In genomic region chr19:18292460-18292809, GRCh38 we compare ENCODE assay signal across 8 cellular contexts. TPM values are rescaled to one million over a fixed set of nuclear protein-coding genes. Genes with fewer than 3 reads are reported as not detected.
DNase-seq lines count a peak whose midpoint lies in the region; ATAC-seq, FAIRE-seq and TF ChIP-seq lines count a peak whose summit lies in the region.

No MANE protein-coding gene starts in this region.

- peaks cover 27% of the 10 kb centered on the region for H3K23me2 ChIP-seq in H1 (ENCODE audit: low read depth, low read length)

- peak overlapping the region; percentile 66; the same call in 1 of the 2 replicates for H2BK20ac ChIP-seq in H1 (ENCODE audit: low read length)

- H3K27me3 ChIP-seq in PC-3 (ENCODE audit: low read length) (no peaks in the 10 kb centered on the region), H1 (replicated peaks in 1 of 4; ENCODE audit: control insufficient read depth in 3 of 4, extremely low read depth in 1 of 4, insufficient read depth in 3 of 4, low read length in 3 of 4) (no peaks in the 10 kb centered on the region), neuron (ENCODE audit: insufficient read depth, low read length) (no peaks in the 10 kb centered on the region)

- H3K4me1 ChIP-seq in PC-3 (ENCODE audit: insufficient read depth, low read length) (peaks cover 17% of the 10 kb centered on the region), H1 (replicated peaks in 1 of 4; ENCODE audit: control insufficient read depth in 3 of 4, insufficient read depth in 4 of 4, low read length in 3 of 4) (peaks cover 4 to 33% (median 26%) of the 10 kb centered on the region in 4 experiments), neuron (ENCODE audit: insufficient read depth, low read length) (peaks cover 33% of the 10 kb centered on the region)

- BruUV-seq in PC-3 (replicated peaks; lab: Mats Ljungman, UMichigan) = TSS peak; percentile 61

- peak overlapping the region; percentile 82 for H2AFZ ChIP-seq in PC-3 (ENCODE audit: low read length)
- H2AFZ ChIP-seq in H1 (ENCODE audit: low read length) = 0 out of 2 replicates have a peak overlapping the region, but pooled peaks have one; percentile 3
- peak overlapping the region; percentile 64 for H2AFZ ChIP-seq in neuron (ENCODE audit: low read depth, low read length)

- TF ChIP-seq CTCF in PC-3 (conservative IDR thresholded peaks at IDR 0.05; ENCODE audit: low read depth, low read length) = no peak
- no peak for TF ChIP-seq CTCF in H1 (IDR thresholded peaks at IDR 0.05; ENCODE audit: control extremely low read depth in 1 of 3, insufficient read depth in 1 of 3, low read depth in 1 of 3, low read length in 3 of 3)

- H4K5ac ChIP-seq in H1 (ENCODE audit: insufficient read length, low read depth, low read length) = peak overlapping the region; percentile 46

- no peak; the same call in 1 of the 2 replicates for ATAC-seq in PC-3
- ATAC-seq in GM18861 (IDR thresholded peaks at IDR 0.05; ENCODE audit: unreplicated experiment) = no peak

- peak overlapping the region; percentile 70 for H3K4me3 ChIP-seq in PC-3 (ENCODE audit: low read length)
- peak overlapping the region; percentile 55 to 75 (median 66) for H3K4me3 ChIP-seq in H1 (ENCODE audit: extremely low read depth in 1 of 4, insufficient read depth in 2 of 4, low read depth in 3 of 4, low read length in 4 of 4)
- H3K4me3 ChIP-seq in neuron (ENCODE audit: low read length) = peak overlapping the region; percentile 60

- no peak overlapping the region for H2AK5ac ChIP-seq in H1 (ENCODE audit: low read depth, low read length)

- peak overlapping the region; percentile 98 for H4K91ac ChIP-seq in H1 (replicated peaks; ENCODE audit: insufficient read length, low read length)

- TF ChIP-seq RAD21 in H1 (IDR thresholded peaks at IDR 0.05 in 1 of 2, conservative IDR thresholded peaks at IDR 0.05 in 1 of 2; ENCODE audit: low read depth in 2 of 2, low read length in 2 of 2) = no peak

- peak overlapping the region; percentile 65; the same call in 1 of the 2 replicates for H2BK15ac ChIP-seq in H1 (ENCODE audit: low read length)

- no peak for TF ChIP-seq EP300 in H1 (IDR thresholded peaks at IDR 0.05; ENCODE audit: borderline replicate concordance in 1 of 2, low read depth in 2 of 2, low read length in 2 of 2)

- peak overlapping the region; percentile 63; the same call in 1 of the 2 replicates for H2BK12ac ChIP-seq in H1 (ENCODE audit: low read depth, low read length)

- H3K4me2 ChIP-seq in PC-3 (ENCODE audit: low read length) = peak overlapping the region; percentile 89
- peak overlapping the region; percentile 75 to 84 for H3K4me2 ChIP-seq in H1 (ENCODE audit: insufficient read depth in 1 of 2, low read depth in 2 of 2, low read length in 2 of 2)

- H3K36me3 ChIP-seq in PC-3 (ENCODE audit: low read depth, low read length) = no peaks in the 10 kb centered on the region
- no peaks in the 10 kb centered on the region; a peak in 1 of 8 replicates for H3K36me3 ChIP-seq in H1 (ENCODE audit: control insufficient read depth in 2 of 4, insufficient read depth in 4 of 4, low read length in 3 of 4)
- H3K36me3 ChIP-seq in neuron (ENCODE audit: insufficient read depth, low read length) = no peaks in the 10 kb centered on the region

- H3K9ac ChIP-seq in PC-3 (ENCODE audit: low read length) (peak overlapping the region; percentile 66), H1 (replicated peaks in 1 of 4; ENCODE audit: extremely low read depth in 1 of 4, low read depth in 3 of 4, low read length in 3 of 4) (peak overlapping the region in 3 of 4 experiments; percentile 49 to 65 (median 62); a peak in 5 of 7 replicates)

- no peak for TF ChIP-seq POLR2A in H1 (IDR thresholded peaks at IDR 0.05; ENCODE audit: control extremely low read depth in 1 of 2, low read depth in 2 of 2, low read length in 2 of 2)

- no peaks in the 10 kb centered on the region for H3K79me2 ChIP-seq in PC-3 (ENCODE audit: low read length)
- no peaks in the 10 kb centered on the region for H3K79me2 ChIP-seq in H1 (ENCODE audit: control insufficient read depth in 1 of 2, insufficient read depth in 2 of 2, low read length in 2 of 2)

- CTCF ChIA-PET in PC-3 (lab: Charles Lee) = interaction anchor here (1.1 to 1.2 kb wide), 2 partner anchors 13 to 36 kb away, joined by 3 to 10 read pairs; no protein-coding TSS in a partner anchor
- CTCF ChIA-PET in H1 (lab: Charles Lee; ENCODE audit: partially characterized antibody) = interaction anchor here (0.6 to 3.5 kb wide), 11 partner anchors 10 to 118 kb away, joined by 3 to 52 read pairs (median 4); partner anchors contain the start of genes IQCN and JUND

- H2BK5ac ChIP-seq in H1 (ENCODE audit: low read depth, low read length) = peak overlapping the region; percentile 97

- 1% methylated on average over 15 of the region's 20 CpGs; no CpG with 5 or more reads in 1 of the 2 experiments for WGBS in H1 (ENCODE audit: extremely low coverage in 1 of 2, insufficient coverage in 1 of 2, insufficient read length in 1 of 2, insufficient replicate concordance in 2 of 2, low coverage in 1 of 2, low lambda C conversion rate in 2 of 2, missing lambda C conversion rate in 1 of 2), 2 experiments

- no peak overlapping the region for H3K23ac ChIP-seq in H1 (ENCODE audit: insufficient read length)

- H3K4ac ChIP-seq in H1 (replicated peaks; ENCODE audit: insufficient read length, low read depth, low read length) = peak overlapping the region; percentile 85

- intact Hi-C loops in PC-3 (cut with micrococcal nuclease) = no loop called here

- no peaks in the 10 kb centered on the region for H3K9me2 ChIP-seq in PC-3 (replicated peaks; ENCODE audit: low read length)

- peak; percentile 58 for DNase-seq in NCI-H2227 treated with DMSO at 0.1 percent for 48 hours (lab: John Stamatoyannopoulos, UW)
- no peak for DNase-seq in NCI-H2227 (lab: John Stamatoyannopoulos, UW; ENCODE audit: unreplicated experiment)
- no peak for DNase-seq in PC-3
- DNase-seq in H1 (ENCODE audit: low read depth in 1 of 2, low spot score in 2 of 2) = peak in 1 of 2 experiments; percentile 82
- DNase-seq in OCI-M2 (lab: John Stamatoyannopoulos, UW; ENCODE audit: unreplicated experiment) = no peak
- DNase-seq in hippocampal formation (lab: John Stamatoyannopoulos, UW) = no peak

- H3K18ac ChIP-seq in H1 (ENCODE audit: extremely low read depth, low read length) = peak overlapping the region; percentile 52

- H3K27ac ChIP-seq in PC-3 (ENCODE audit: low read length) = no peak overlapping the region
- peak overlapping the region; percentile 81 for H3K27ac ChIP-seq in H1 (ENCODE audit: low read depth, low read length)

- peak overlapping the region; percentile 83 for H3K56ac ChIP-seq in H1 (replicated peaks; ENCODE audit: insufficient read length, low read depth, low read length)

- H3K9me3 ChIP-seq in PC-3 (ENCODE audit: low read length) = no peaks in the 10 kb centered on the region
- H3K9me3 ChIP-seq in H1 (ENCODE audit: insufficient read depth in 2 of 2, low read depth in 1 of 2, low read length in 1 of 2) = no peaks in the 10 kb centered on the region
- no peaks in the 10 kb centered on the region for H3K9me3 ChIP-seq in neuron (ENCODE audit: low read length)

- FAIRE-seq in H1 (lab: Jason Lieb, UNC) = no peak

- H2BK120ac ChIP-seq in H1 (replicated peaks; ENCODE audit: low read depth, low read length) = peak overlapping the region; percentile 81

- H3K14ac ChIP-seq in H1 (ENCODE audit: insufficient read length) = peak overlapping the region; percentile 50

- H4K20me1 ChIP-seq in PC-3 (ENCODE audit: low read length) = no peaks in the 10 kb centered on the region
- peaks cover 0 to 8% of the 10 kb centered on the region in 2 experiments for H4K20me1 ChIP-seq in H1 (replicated peaks in 1 of 2; ENCODE audit: control insufficient read depth in 1 of 2, insufficient read depth in 2 of 2, low read length in 2 of 2)

- no peaks in the 10 kb centered on the region for H3K79me1 ChIP-seq in H1 (ENCODE audit: low read depth, low read length)

- POLR2A ChIA-PET in PC-3 (lab: Charles Lee; ENCODE audit: unreplicated experiment) (interaction anchor here (0.9 to 1.5 kb wide), 2 partner anchors 10 to 31 kb away, joined by 4 to 13 read pairs; partner anchors contain the start of genes JUND and LSM4), H1 (lab: Charles Lee; ENCODE audit: partially characterized antibody) (interaction anchor here (0.7 to 6.2 kb wide), 26 partner anchors 9 to 139 kb away, joined by 3 to 237 read pairs (median 4); partner anchors contain the start of genes IQCN, JUND, LSM4 and SSBP4)

- H4K8ac ChIP-seq in H1 (ENCODE audit: extremely low read depth, insufficient read depth, low read length) = peak overlapping the region; percentile 90; the same call in 1 of the 2 replicates

- no peaks in the 10 kb centered on the region for H3F3A ChIP-seq in PC-3 (ENCODE audit: low read length, unreplicated experiment)

RNA-seq across cellular contexts. Expression of gene JUND, which starts 11.0 kb away (rescaled TPM):
- total RNA-seq in PC-3 (2014; rRNA removed) = 151 and 157 TPM in 2 replicates
- 77.5 and 95.8 TPM in 2 replicates for total RNA-seq in H1 (2021; fragmentation: NEBNext Ultra II Directional; extraction: Animal tissue kit (Norgen Biotek cat#: 25700))
- 54.0 and 64.4 TPM in 2 replicates for polyA plus RNA-seq in H1 (2011; rRNA removed)
- polyA plus RNA-seq in H1 (2011; cell fraction: cytosol; rRNA removed) = 88.8 TPM
- 97.7 TPM for polyA plus RNA-seq in H1 (2011; cell fraction: nucleus; rRNA removed)
- polyA plus RNA-seq in H1 (2012, experiment 1 of 2) = 15.6 to 62.2 TPM (median 61.4 TPM) in 4 replicates
- 20.8 TPM for polyA plus RNA-seq in H1 (2012, experiment 2 of 2)
- 45.5 TPM for polyA plus RNA-seq in H1 (2013, experiment 1 of 2)
- 50.7 TPM for polyA plus RNA-seq in H1 (2013, experiment 2 of 2)
- 21.2 and 23.0 TPM in 2 replicates for polyA minus RNA-seq in H1 (2011; rRNA and poly(A)+ RNA removed)
- polyA minus RNA-seq in H1 (2011; cell fraction: cytosol; rRNA and poly(A)+ RNA removed) = 115 TPM
- 188 TPM for polyA minus RNA-seq in H1 (2011; cell fraction: nucleus; rRNA and poly(A)+ RNA removed)

RNA-seq across cellular contexts. Expression of gene IQCN, which starts 18.2 kb away (rescaled TPM):
- total RNA-seq in PC-3 (2014; rRNA removed) = 0.33 and 0.69 TPM in 2 replicates
- 0.31 and 1.0 TPM in 2 replicates for total RNA-seq in H1 (2021; fragmentation: NEBNext Ultra II Directional; extraction: Animal tissue kit (Norgen Biotek cat#: 25700))
- polyA plus RNA-seq in H1 (2011; rRNA removed) = 0.36 and 0.82 TPM in 2 replicates
- 0.45 TPM for polyA plus RNA-seq in H1 (2011; cell fraction: cytosol; rRNA removed)
- 4.0 TPM for polyA plus RNA-seq in H1 (2011; cell fraction: nucleus; rRNA removed)
- 0.22 to 0.46 TPM (median 0.31 TPM) in 4 replicates for polyA plus RNA-seq in H1 (2012, experiment 1 of 2)
- 0.18 TPM for polyA plus RNA-seq in H1 (2012, experiment 2 of 2)
- polyA plus RNA-seq in H1 (2013, experiment 1 of 2) = 0.12 TPM
- 0.15 TPM for polyA plus RNA-seq in H1 (2013, experiment 2 of 2)
- polyA minus RNA-seq in H1 (2011; rRNA and poly(A)+ RNA removed) = 0.98 and 1.9 TPM in 2 replicates
- 0.51 TPM for polyA minus RNA-seq in H1 (2011; cell fraction: cytosol; rRNA and poly(A)+ RNA removed)
- 3.5 TPM for polyA minus RNA-seq in H1 (2011; cell fraction: nucleus; rRNA and poly(A)+ RNA removed)

RNA-seq across cellular contexts. Expression of gene LSM4, which starts 30.4 kb away (rescaled TPM):
- 713 and 856 TPM in 2 replicates for total RNA-seq in PC-3 (2014; rRNA removed)
- total RNA-seq in H1 (2021; fragmentation: NEBNext Ultra II Directional; extraction: Animal tissue kit (Norgen Biotek cat#: 25700)) = 319 and 344 TPM in 2 replicates
- 302 and 380 TPM in 2 replicates for polyA plus RNA-seq in H1 (2011; rRNA removed)
- 472 TPM for polyA plus RNA-seq in H1 (2011; cell fraction: cytosol; rRNA removed)
- polyA plus RNA-seq in H1 (2011; cell fraction: nucleus; rRNA removed) = 307 TPM
- 245 to 329 TPM (median 314 TPM) in 4 replicates for polyA plus RNA-seq in H1 (2012, experiment 1 of 2)
- 316 TPM for polyA plus RNA-seq in H1 (2012, experiment 2 of 2)
- polyA plus RNA-seq in H1 (2013, experiment 1 of 2) = 312 TPM
- 316 TPM for polyA plus RNA-seq in H1 (2013, experiment 2 of 2)
- polyA minus RNA-seq in H1 (2011; rRNA and poly(A)+ RNA removed) = 47.1 and 48.2 TPM in 2 replicates
- polyA minus RNA-seq in H1 (2011; cell fraction: cytosol; rRNA and poly(A)+ RNA removed) = 90.1 TPM
- 101 TPM for polyA minus RNA-seq in H1 (2011; cell fraction: nucleus; rRNA and poly(A)+ RNA removed)

RNA-seq across cellular contexts. Expression of gene PGPEP1, which starts 48.0 kb away (rescaled TPM):
- total RNA-seq in PC-3 (2014; rRNA removed) = 9.6 and 11.4 TPM in 2 replicates
- total RNA-seq in H1 (2021; fragmentation: NEBNext Ultra II Directional; extraction: Animal tissue kit (Norgen Biotek cat#: 25700)) = 33.2 and 33.4 TPM in 2 replicates
- polyA plus RNA-seq in H1 (2011; rRNA removed) = 16.6 and 17.0 TPM in 2 replicates
- polyA plus RNA-seq in H1 (2011; cell fraction: cytosol; rRNA removed) = 19.4 TPM
- polyA plus RNA-seq in H1 (2011; cell fraction: nucleus; rRNA removed) = 29.1 TPM
- polyA plus RNA-seq in H1 (2012, experiment 1 of 2) = 21.0 to 25.1 TPM (median 23.6 TPM) in 4 replicates
- 19.1 TPM for polyA plus RNA-seq in H1 (2012, experiment 2 of 2)
- 41.9 TPM for polyA plus RNA-seq in H1 (2013, experiment 1 of 2)
- 41.8 TPM for polyA plus RNA-seq in H1 (2013, experiment 2 of 2)
- polyA minus RNA-seq in H1 (2011; rRNA and poly(A)+ RNA removed) = 58.5 and 73.6 TPM in 2 replicates
- 23.0 TPM for polyA minus RNA-seq in H1 (2011; cell fraction: cytosol; rRNA and poly(A)+ RNA removed)
- polyA minus RNA-seq in H1 (2011; cell fraction: nucleus; rRNA and poly(A)+ RNA removed) = 27.0 TPM

Comparison
In these comparisons a context has a peak if more than half of its experiments do, and no peak if none do; other contexts are left out.
1. H2AFZ ChIP-seq: peak in every context shown above with its lines; median percentile 82 in PC-3; 64 in neuron; 3 in H1.